ENCODE assay signal across 1 cellular context in genomic region chr2:85538507-85539360, GRCh38.
TF ChIP-seq lines count a peak whose summit lies in the region.

Gene MAT2A, plus strand, starts transcription at chr2:85539168. Its CDS starts 120 bp downstream, at chr2:85539288.

TF ChIP-seq in K562, 482 proteins besides CTCF, POLR2A, EP300 and RAD21 (continued from another document and continues in another):
- TF ChIP-seq, protein P1, sequence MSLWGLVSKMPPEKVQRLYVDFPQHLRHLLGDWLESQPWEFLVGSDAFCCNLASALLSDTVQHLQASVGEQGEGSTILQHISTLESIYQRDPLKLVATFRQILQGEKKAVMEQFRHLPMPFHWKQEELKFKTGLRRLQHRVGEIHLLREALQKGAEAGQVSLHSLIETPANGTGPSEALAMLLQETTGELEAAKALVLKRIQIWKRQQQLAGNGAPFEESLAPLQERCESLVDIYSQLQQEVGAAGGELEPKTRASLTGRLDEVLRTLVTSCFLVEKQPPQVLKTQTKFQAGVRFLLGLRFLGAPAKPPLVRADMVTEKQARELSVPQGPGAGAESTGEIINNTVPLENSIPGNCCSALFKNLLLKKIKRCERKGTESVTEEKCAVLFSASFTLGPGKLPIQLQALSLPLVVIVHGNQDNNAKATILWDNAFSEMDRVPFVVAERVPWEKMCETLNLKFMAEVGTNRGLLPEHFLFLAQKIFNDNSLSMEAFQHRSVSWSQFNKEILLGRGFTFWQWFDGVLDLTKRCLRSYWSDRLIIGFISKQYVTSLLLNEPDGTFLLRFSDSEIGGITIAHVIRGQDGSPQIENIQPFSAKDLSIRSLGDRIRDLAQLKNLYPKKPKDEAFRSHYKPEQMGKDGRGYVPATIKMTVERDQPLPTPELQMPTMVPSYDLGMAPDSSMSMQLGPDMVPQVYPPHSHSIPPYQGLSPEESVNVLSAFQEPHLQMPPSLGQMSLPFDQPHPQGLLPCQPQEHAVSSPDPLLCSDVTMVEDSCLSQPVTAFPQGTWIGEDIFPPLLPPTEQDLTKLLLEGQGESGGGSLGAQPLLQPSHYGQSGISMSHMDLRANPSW (CRISPR knock-in tag; IDR thresholded peaks at IDR 0.05), result peak; percentile 86
- TF ChIP-seq ZNF444 (CRISPR knock-in tag; IDR thresholded peaks at IDR 0.05) (no peak), ARHGAP35 (IDR thresholded peaks at IDR 0.05; ENCODE audit: partially characterized antibody) (no peak), KDM5B (IDR thresholded peaks at IDR 0.05; ENCODE audit: insufficient replicate concordance, low read depth, low read length) (peak; percentile 100), GABPB1 (CRISPR knock-in tag; IDR thresholded peaks at IDR 0.05) (peak; percentile 68), ESRRA (IDR thresholded peaks at IDR 0.05; ENCODE audit: borderline replicate concordance, low read depth) (peak; percentile 77; the same call in 1 of the 2 replicates), ZNF668 (CRISPR knock-in tag; IDR thresholded peaks at IDR 0.05) (no peak), RBM17 (IDR thresholded peaks at IDR 0.05; ENCODE audit: borderline replicate concordance, low read depth, low read length) (no peak), ZNF79 (CRISPR knock-in tag; IDR thresholded peaks at IDR 0.05; ENCODE audit: low read depth) (no peak), DIDO1 (tag; IDR thresholded peaks at IDR 0.05; ENCODE audit: low read depth) (no peak), THRA (IDR thresholded peaks at IDR 0.05) (no peak), MYNN (IDR thresholded peaks at IDR 0.05) (peak; percentile 36), MYNN (CRISPR knock-in tag; IDR thresholded peaks at IDR 0.05) (no peak), ZNF140 (CRISPR knock-in tag; IDR thresholded peaks at IDR 0.05) (no peak), ZFPM2 (CRISPR knock-in tag; IDR thresholded peaks at IDR 0.05) (no peak), FIP1L1 (IDR thresholded peaks at IDR 0.05; ENCODE audit: low read depth, low read length, poor library complexity, severe bottlenecking) (peak; percentile 1), TAL1 (IDR thresholded peaks at IDR 0.05) (no peak), MTF1 (CRISPR knock-in tag; IDR thresholded peaks at IDR 0.05; ENCODE audit: borderline replicate concordance) (no peak), PRPF4 (IDR thresholded peaks at IDR 0.05; ENCODE audit: insufficient read depth, low read depth, low read length, poor library complexity, severe bottlenecking) (no peak), PHB2 (IDR thresholded peaks at IDR 0.05; ENCODE audit: low read depth) (no peak), NR0B1 (IDR thresholded peaks at IDR 0.05; ENCODE audit: partially characterized antibody) (no peak), KDM1A (IDR thresholded peaks at IDR 0.05) (no peak), CLOCK (CRISPR knock-in tag; IDR thresholded peaks at IDR 0.05; ENCODE audit: borderline replicate concordance) (no peak), BRD4 (IDR thresholded peaks at IDR 0.05) (no peak; the same call in 1 of the 2 replicates), ZNF347 (CRISPR knock-in tag; IDR thresholded peaks at IDR 0.05; ENCODE audit: low read depth) (no peak), NFYB (IDR thresholded peaks at IDR 0.05; ENCODE audit: extremely low read depth, insufficient read length) (no peak), ZNF696 (CRISPR knock-in tag; conservative IDR thresholded peaks at IDR 0.05) (no peak), CBX2 (IDR thresholded peaks at IDR 0.05; ENCODE audit: insufficient read depth, low read length, poor library complexity, severe bottlenecking) (no peak), ARID4B (CRISPR knock-in tag; IDR thresholded peaks at IDR 0.05) (peak; percentile 90), DPF2 (IDR thresholded peaks at IDR 0.05) (0 out of 2 replicates have a peak, but pooled peaks have one; percentile 30), GTF2A2 (tag; IDR thresholded peaks at IDR 0.05) (peak; percentile 97), RFX5 (IDR thresholded peaks at IDR 0.05; ENCODE audit: low read depth, low read length) (0 out of 2 replicates have a peak, but pooled peaks have one; percentile 15), CHD2 (IDR thresholded peaks at IDR 0.05; ENCODE audit: low read depth, low read length) (peak; percentile 56; the same call in 1 of the 2 replicates), POLR2B (IDR thresholded peaks at IDR 0.05; ENCODE audit: low read depth, partially characterized antibody) (peak; percentile 99), HLTF (IDR thresholded peaks at IDR 0.05) (0 out of 2 replicates have a peak, but pooled peaks have one; percentile 36), NEUROD1 (IDR thresholded peaks at IDR 0.05; ENCODE audit: borderline replicate concordance, low read depth, low read length, partially characterized antibody) (peak; percentile 83), SMARCA4 (IDR thresholded peaks at IDR 0.05) (0 out of 2 replicates have a peak, but pooled peaks have one; percentile 35), DDX20 (tag; IDR thresholded peaks at IDR 0.05; ENCODE audit: low read depth) (no peak), XRCC4 (IDR thresholded peaks at IDR 0.05; ENCODE audit: extremely low read depth, insufficient read depth, insufficient read length) (no peak), ZNF778 (CRISPR knock-in tag; IDR thresholded peaks at IDR 0.05) (no peak), HIVEP1 (CRISPR knock-in tag; IDR thresholded peaks at IDR 0.05) (no peak), HDGF (IDR thresholded peaks at IDR 0.05) (no peak), ZKSCAN3 (CRISPR knock-in tag; IDR thresholded peaks at IDR 0.05) (no peak), MTA2 (IDR thresholded peaks at IDR 0.05; ENCODE audit: low read depth) (no peak), MYBL2 (IDR thresholded peaks at IDR 0.05; ENCODE audit: low read depth) (peak; percentile 95), MYBL2 (CRISPR knock-in tag; IDR thresholded peaks at IDR 0.05; ENCODE audit: borderline replicate concordance) (peak; percentile 62; the same call in 1 of the 2 replicates)
- TF ChIP-seq, protein P2, sequence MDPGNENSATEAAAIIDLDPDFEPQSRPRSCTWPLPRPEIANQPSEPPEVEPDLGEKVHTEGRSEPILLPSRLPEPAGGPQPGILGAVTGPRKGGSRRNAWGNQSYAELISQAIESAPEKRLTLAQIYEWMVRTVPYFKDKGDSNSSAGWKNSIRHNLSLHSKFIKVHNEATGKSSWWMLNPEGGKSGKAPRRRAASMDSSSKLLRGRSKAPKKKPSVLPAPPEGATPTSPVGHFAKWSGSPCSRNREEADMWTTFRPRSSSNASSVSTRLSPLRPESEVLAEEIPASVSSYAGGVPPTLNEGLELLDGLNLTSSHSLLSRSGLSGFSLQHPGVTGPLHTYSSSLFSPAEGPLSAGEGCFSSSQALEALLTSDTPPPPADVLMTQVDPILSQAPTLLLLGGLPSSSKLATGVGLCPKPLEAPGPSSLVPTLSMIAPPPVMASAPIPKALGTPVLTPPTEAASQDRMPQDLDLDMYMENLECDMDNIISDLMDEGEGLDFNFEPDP (CRISPR knock-in tag; IDR thresholded peaks at IDR 0.05), result no peak
- TF ChIP-seq, protein P3, sequence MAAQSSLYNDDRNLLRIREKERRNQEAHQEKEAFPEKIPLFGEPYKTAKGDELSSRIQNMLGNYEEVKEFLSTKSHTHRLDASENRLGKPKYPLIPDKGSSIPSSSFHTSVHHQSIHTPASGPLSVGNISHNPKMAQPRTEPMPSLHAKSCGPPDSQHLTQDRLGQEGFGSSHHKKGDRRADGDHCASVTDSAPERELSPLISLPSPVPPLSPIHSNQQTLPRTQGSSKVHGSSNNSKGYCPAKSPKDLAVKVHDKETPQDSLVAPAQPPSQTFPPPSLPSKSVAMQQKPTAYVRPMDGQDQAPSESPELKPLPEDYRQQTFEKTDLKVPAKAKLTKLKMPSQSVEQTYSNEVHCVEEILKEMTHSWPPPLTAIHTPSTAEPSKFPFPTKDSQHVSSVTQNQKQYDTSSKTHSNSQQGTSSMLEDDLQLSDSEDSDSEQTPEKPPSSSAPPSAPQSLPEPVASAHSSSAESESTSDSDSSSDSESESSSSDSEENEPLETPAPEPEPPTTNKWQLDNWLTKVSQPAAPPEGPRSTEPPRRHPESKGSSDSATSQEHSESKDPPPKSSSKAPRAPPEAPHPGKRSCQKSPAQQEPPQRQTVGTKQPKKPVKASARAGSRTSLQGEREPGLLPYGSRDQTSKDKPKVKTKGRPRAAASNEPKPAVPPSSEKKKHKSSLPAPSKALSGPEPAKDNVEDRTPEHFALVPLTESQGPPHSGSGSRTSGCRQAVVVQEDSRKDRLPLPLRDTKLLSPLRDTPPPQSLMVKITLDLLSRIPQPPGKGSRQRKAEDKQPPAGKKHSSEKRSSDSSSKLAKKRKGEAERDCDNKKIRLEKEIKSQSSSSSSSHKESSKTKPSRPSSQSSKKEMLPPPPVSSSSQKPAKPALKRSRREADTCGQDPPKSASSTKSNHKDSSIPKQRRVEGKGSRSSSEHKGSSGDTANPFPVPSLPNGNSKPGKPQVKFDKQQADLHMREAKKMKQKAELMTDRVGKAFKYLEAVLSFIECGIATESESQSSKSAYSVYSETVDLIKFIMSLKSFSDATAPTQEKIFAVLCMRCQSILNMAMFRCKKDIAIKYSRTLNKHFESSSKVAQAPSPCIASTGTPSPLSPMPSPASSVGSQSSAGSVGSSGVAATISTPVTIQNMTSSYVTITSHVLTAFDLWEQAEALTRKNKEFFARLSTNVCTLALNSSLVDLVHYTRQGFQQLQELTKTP (IDR thresholded peaks at IDR 0.05; ENCODE audit: low read depth in 1 of 2, partially characterized antibody in 2 of 2), result peak in 1 of 2 experiments; percentile 11
- TF ChIP-seq, protein P4, sequence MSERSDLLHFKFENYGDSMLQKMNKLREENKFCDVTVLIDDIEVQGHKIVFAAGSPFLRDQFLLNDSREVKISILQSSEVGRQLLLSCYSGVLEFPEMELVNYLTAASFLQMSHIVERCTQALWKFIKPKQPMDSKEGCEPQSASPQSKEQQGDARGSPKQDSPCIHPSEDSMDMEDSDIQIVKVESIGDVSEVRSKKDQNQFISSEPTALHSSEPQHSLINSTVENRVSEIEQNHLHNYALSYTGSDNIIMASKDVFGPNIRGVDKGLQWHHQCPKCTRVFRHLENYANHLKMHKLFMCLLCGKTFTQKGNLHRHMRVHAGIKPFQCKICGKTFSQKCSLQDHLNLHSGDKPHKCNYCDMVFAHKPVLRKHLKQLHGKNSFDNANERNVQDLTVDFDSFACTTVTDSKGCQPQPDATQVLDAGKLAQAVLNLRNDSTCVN (CRISPR knock-in tag; IDR thresholded peaks at IDR 0.05), result no peak
